In the genomic region with DNA sequence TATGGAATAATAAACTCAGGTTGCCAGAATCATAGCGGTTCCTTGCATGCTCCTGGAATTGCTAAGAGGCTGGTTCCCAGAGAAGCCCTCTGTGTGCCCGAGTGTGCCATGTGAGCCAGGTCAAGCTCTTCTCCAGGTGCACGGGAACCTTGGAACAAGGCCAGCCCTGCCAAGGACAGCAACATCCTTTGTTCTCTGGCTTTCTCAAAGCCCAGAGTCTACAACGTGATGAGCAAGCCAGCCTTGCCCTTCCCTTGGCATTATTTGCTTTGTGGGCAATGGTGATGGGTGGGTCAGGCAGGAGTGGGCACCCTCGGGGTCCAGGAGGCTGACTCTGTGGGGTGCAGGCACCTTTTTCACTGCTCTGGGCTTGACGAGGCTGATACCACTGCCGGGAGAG, we compare ENCODE assay signal across 12 cellular contexts. TPM values are rescaled to one million over a fixed set of nuclear protein-coding genes. Genes with fewer than 3 reads are reported as not detected.
DNase-seq lines count a peak whose midpoint lies in the region; ATAC-seq and TF ChIP-seq lines count a peak whose summit lies in the region.
"Had no signal": no experiment of that assay in that cellular context is flagged by ENCODE, and none has a peak within 500 bp of the region (broad histone marks: within the 10 kb centered on the region; RNA-seq: fewer than 3 reads in every experiment).

No MANE protein-coding gene starts in this region.

- no peak overlapping the region for H3K4me3 Mint-ChIP-seq in CD14-positive monocyte
- H3K4me3 Mint-ChIP-seq: brain, GM23338 had no signal

- no peaks in the 10 kb centered on the region for H3K36me3 ChIP-seq in ACC112 (ENCODE audit: insufficient read depth, low read length)
- H3K36me3 ChIP-seq in lower lobe of right lung = no peaks in the 10 kb centered on the region
- H3K36me3 ChIP-seq: BLaER1 had no signal

- H3K27me3 ChIP-seq in ACC112 (ENCODE audit: insufficient read depth, low read length) (no peaks in the 10 kb centered on the region), lower lobe of right lung (ENCODE audit: low read depth) (no peaks in the 10 kb centered on the region)
- H3K27me3 ChIP-seq: BLaER1 had no signal

- peaks cover 4% of the 10 kb centered on the region for H3K79me2 ChIP-seq in ACC112 (ENCODE audit: control insufficient read depth, insufficient read depth, low read length, unreplicated experiment)

- H3K27ac Mint-ChIP-seq in CD14-positive monocyte = no peak overlapping the region
- H3K27ac Mint-ChIP-seq: GM23338 had no signal

- H3K9me3 ChIP-seq in lower lobe of right lung = no peaks in the 10 kb centered on the region
- H3K9me3 ChIP-seq: BLaER1 had no signal

- H3K4me3 ChIP-seq in ACC112 (ENCODE audit: low read depth, low read length) (no peak overlapping the region), lower lobe of right lung (no peak overlapping the region)
- H3K4me3 ChIP-seq: BLaER1, GM23338 had no signal

- no peak overlapping the region for H2AFZ ChIP-seq in ACC112 (ENCODE audit: low read length, unreplicated experiment)
- H2AFZ ChIP-seq: GM23338 had no signal

- intact Hi-C loops in lower lobe of right lung (cut with DNase I) = no loop called here
- intact Hi-C loops in CD14-positive monocyte (cut with micrococcal nuclease) = no loop called here

- peak overlapping the region; percentile 99 for H3K27ac ChIP-seq in ACC112 (ENCODE audit: low read depth, low read length)
- peak overlapping the region; percentile 81 for H3K27ac ChIP-seq in lower lobe of right lung
- H3K27ac ChIP-seq: BLaER1 had no signal

- peaks cover 0 to 7% (median 0%) of the 10 kb centered on the region in 7 donors for H3K9me3 Mint-ChIP-seq in CD14-positive monocyte
- H3K9me3 Mint-ChIP-seq: GM23338 had no signal

- DNase-seq in NCI-H1092 treated with DMSO at 0.1 percent for 48 hours (lab: John Stamatoyannopoulos, UW) (peak; percentile 51), SHP77 treated with DMSO at 0.1 percent for 48 hours (lab: John Stamatoyannopoulos, UW) (peak; percentile 79), lower lobe of right lung (no peak), CD14-positive monocyte (ENCODE audit: low spot score) (no peak), NAMALWA (ENCODE audit: low spot score) (no peak), omental fat pad (ENCODE audit: low spot score) (no peak)
- DNase-seq in activated CD4-positive, CD25-positive, alpha-beta regulatory T cell treated with anti-CD3 and anti-CD28 coated beads, Interleukin-2, amount 50 U/mL, for 72 hours = no peak
- DNase-seq: stimulated activated CD4-positive, alpha-beta T cell treated with anti-CD3 and anti-CD28 coated beads, Interleukin-2, amount 100 ng/mL, for 48 hours had no signal

- H3K4me1 ChIP-seq in ACC112 (ENCODE audit: control insufficient read depth, insufficient read depth, low read length, unreplicated experiment) = peaks cover 54% of the 10 kb centered on the region
- peaks cover 67% of the 10 kb centered on the region for H3K4me1 ChIP-seq in lower lobe of right lung

- H3K27me3 Mint-ChIP-seq in CD14-positive monocyte (ENCODE audit: low read depth in 3 of 3) = peaks cover 0 to 4% (median 3%) of the 10 kb centered on the region in 3 donors

- TF ChIP-seq CTCF in lower lobe of right lung (IDR thresholded peaks at IDR 0.05) (no peak), CD14-positive monocyte (IDR thresholded peaks at IDR 0.05) (no peak), omental fat pad (IDR thresholded peaks at IDR 0.05) (no peak)

- ATAC-seq in lower lobe of right lung (no peak), omental fat pad (ENCODE audit: low FRiP score) (no peak)
- ATAC-seq: GM23338 had no signal

- H3K4me1 Mint-ChIP-seq in CD14-positive monocyte = peaks cover 45% of the 10 kb centered on the region

- H3K36me3 Mint-ChIP-seq in CD14-positive monocyte = peaks cover 0 to 7% of the 10 kb centered on the region in 2 donors
- H3K36me3 Mint-ChIP-seq: brain had no signal

RNA-seq across cellular contexts. Expression of gene SEC14L1, which starts 14.2 kb away (rescaled TPM):
- 146 TPM for total RNA-seq in lower lobe of right lung
- 10 to 100 TPM; 34.1 to 43.2 TPM for polyA plus RNA-seq in CD14-positive monocyte
- 100 to 1,000 TPM in 3 of 4 donors, 10 to 100 TPM in 1; 72.8 to 330 (median 113) TPM for total RNA-seq in omental fat pad

Comparison
In these comparisons a context has a peak if more than half of its experiments do, and no peak if none do; other contexts are left out.
1. DNase-seq: peak in NCI-H1092 treated with DMSO at 0.1 percent for 48 hours (single experiment) and SHP77 treated with DMSO at 0.1 percent for 48 hours (single experiment); none in lower lobe of right lung (single experiment), CD14-positive monocyte (single experiment), NAMALWA (single experiment), activated CD4-positive, CD25-positive, alpha-beta regulatory T cell treated with anti-CD3 and anti-CD28 coated beads, Interleukin-2, amount 50 U/mL, for 72 hours (single experiment) and omental fat pad (single experiment).